Comparison of ENCODE assay signal across 1 cellular context in the genomic region with DNA sequence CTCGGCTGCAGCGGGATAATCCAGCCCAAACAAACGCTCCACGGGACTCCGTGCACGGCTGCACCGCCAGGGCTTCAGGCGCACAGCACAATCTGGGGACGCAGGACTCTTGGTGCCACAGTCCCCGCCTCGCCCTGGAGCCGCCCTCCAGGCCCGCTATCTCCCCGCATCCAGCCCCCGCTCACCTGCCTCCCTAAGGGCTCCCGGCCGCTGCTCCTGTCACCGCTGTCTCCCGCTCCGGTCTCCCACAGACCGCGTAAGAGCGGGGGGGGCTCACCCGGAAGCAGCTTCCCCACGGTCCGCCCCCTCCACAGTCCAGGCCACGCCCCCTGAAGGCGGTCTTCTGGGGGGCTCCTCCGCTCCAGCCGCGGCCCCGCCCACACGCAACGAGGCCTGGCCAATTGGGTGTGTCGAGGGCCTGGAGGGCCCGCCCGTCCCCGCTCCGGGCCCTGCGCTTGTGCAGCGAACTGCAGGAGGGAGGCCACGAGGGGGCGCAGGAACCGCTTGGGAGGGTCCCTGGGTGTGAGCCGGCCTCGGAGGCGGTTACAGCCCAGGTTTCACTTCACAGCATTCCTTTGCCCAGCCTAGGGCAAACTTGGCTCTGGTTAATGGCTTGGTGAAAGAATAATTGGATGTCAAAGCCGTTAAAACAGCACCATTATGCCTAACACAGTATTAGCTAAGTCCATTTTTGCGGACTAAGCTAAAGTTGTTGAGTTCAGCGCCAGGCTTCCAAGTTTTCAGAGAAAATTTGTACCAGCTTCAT.
TF ChIP-seq lines count a peak whose summit lies in the region.

A gene (minus strand): TSS at position 258 of the 766 bp plus-strand sequence. CDS start 7,725 bp downstream, outside the sequence.

TF ChIP-seq in K562, 482 proteins besides CTCF, POLR2A, EP300 and RAD21 (continued from another document and continues in another):
- TF ChIP-seq, protein P1, sequence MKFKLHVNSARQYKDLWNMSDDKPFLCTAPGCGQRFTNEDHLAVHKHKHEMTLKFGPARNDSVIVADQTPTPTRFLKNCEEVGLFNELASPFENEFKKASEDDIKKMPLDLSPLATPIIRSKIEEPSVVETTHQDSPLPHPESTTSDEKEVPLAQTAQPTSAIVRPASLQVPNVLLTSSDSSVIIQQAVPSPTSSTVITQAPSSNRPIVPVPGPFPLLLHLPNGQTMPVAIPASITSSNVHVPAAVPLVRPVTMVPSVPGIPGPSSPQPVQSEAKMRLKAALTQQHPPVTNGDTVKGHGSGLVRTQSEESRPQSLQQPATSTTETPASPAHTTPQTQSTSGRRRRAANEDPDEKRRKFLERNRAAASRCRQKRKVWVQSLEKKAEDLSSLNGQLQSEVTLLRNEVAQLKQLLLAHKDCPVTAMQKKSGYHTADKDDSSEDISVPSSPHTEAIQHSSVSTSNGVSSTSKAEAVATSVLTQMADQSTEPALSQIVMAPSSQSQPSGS (CRISPR knock-in tag; IDR thresholded peaks at IDR 0.05): no peak
- TF ChIP-seq ZEB2 (IDR thresholded peaks at IDR 0.05) (peak; percentile 60; the same call in 1 of the 2 replicates), ZNF79 (CRISPR knock-in tag; IDR thresholded peaks at IDR 0.05; ENCODE audit: low read depth) (no peak), RFX7 (CRISPR knock-in tag; IDR thresholded peaks at IDR 0.05) (no peak), FOS (IDR thresholded peaks at IDR 0.05; ENCODE audit: extremely low read depth, insufficient read length) (no peak), FOSL1 (tag; conservative IDR thresholded peaks at IDR 0.05) (no peak), SOX6 (IDR thresholded peaks at IDR 0.05) (peak; percentile 57; the same call in 1 of the 2 replicates), FOXM1 (IDR thresholded peaks at IDR 0.05; ENCODE audit: low read depth) (no peak), FOXM1 (CRISPR knock-in tag; IDR thresholded peaks at IDR 0.05; ENCODE audit: low read depth) (no peak), RBM22 (IDR thresholded peaks at IDR 0.05; ENCODE audit: low read depth, low read length, poor library complexity, severe bottlenecking) (peak; percentile 36), NR2C2 (CRISPR knock-in tag; IDR thresholded peaks at IDR 0.05) (0 out of 2 replicates have a peak, but pooled peaks have one; percentile 67), NR2C2 (tag; IDR thresholded peaks at IDR 0.05) (peak; percentile 84), CREM (IDR thresholded peaks at IDR 0.05; ENCODE audit: low read depth) (peak; percentile 88), SLC30A9 (CRISPR knock-in tag; IDR thresholded peaks at IDR 0.05) (no peak), ZFP36 (IDR thresholded peaks at IDR 0.05; ENCODE audit: low read depth, low read length, partially characterized antibody) (peak; percentile 61), GABPA (tag; conservative IDR thresholded peaks at IDR 0.05; ENCODE audit: low read depth) (peak; percentile 90), PHB (CRISPR knock-in tag; IDR thresholded peaks at IDR 0.05) (no peak), RBFOX2 (IDR thresholded peaks at IDR 0.05; ENCODE audit: low read depth, low read length) (peak; percentile 80), HMGN3 (IDR thresholded peaks at IDR 0.05; ENCODE audit: borderline replicate concordance, extremely low read depth, insufficient read length, low read depth, low read length) (peak; percentile 98), SAFB2 (IDR thresholded peaks at IDR 0.05; ENCODE audit: borderline replicate concordance, low read depth, low read length, severe bottlenecking) (peak; percentile 72), ZNF263 (CRISPR knock-in tag; IDR thresholded peaks at IDR 0.05; ENCODE audit: borderline replicate concordance) (peak; percentile 86), TCF3 (CRISPR knock-in tag; IDR thresholded peaks at IDR 0.05) (peak; percentile 46), NR4A1 (CRISPR knock-in tag; IDR thresholded peaks at IDR 0.05) (no peak), NR4A1 (tag; IDR thresholded peaks at IDR 0.05) (no peak), POLR2H (tag; IDR thresholded peaks at IDR 0.05; ENCODE audit: low read depth) (no peak), RCOR1 (IDR thresholded peaks at IDR 0.05; ENCODE audit: borderline replicate concordance in 1 of 2, low read depth in 2 of 2, low read length in 2 of 2) (peak in 1 of 2 experiments; percentile 58; a peak in 1 of 4 replicates), RBM25 (IDR thresholded peaks at IDR 0.05; ENCODE audit: low read depth, low read length, severe bottlenecking) (peak; percentile 63), TBP (optimal IDR thresholded peaks at IDR 0.05; ENCODE audit: low read depth, low read length) (peak; percentile 71), KHSRP (IDR thresholded peaks at IDR 0.05) (no peak)
- TF ChIP-seq, protein P2, sequence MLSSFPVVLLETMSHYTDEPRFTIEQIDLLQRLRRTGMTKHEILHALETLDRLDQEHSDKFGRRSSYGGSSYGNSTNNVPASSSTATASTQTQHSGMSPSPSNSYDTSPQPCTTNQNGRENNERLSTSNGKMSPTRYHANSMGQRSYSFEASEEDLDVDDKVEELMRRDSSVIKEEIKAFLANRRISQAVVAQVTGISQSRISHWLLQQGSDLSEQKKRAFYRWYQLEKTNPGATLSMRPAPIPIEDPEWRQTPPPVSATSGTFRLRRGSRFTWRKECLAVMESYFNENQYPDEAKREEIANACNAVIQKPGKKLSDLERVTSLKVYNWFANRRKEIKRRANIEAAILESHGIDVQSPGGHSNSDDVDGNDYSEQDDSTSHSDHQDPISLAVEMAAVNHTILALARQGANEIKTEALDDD (IDR thresholded peaks at IDR 0.05): no peak
- TF ChIP-seq, protein P3, sequence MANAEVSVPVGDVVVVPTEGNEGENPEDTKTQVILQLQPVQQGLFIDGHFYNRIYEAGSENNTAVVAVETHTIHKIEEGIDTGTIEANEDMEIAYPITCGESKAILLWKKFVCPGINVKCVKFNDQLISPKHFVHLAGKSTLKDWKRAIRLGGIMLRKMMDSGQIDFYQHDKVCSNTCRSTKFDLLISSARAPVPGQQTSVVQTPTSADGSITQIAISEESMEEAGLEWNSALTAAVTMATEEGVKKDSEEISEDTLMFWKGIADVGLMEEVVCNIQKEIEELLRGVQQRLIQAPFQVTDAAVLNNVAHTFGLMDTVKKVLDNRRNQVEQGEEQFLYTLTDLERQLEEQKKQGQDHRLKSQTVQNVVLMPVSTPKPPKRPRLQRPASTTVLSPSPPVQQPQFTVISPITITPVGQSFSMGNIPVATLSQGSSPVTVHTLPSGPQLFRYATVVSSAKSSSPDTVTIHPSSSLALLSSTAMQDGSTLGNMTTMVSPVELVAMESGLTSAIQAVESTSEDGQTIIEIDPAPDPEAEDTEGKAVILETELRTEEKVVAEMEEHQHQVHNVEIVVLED (CRISPR knock-in tag; IDR thresholded peaks at IDR 0.05): no peak
- TF ChIP-seq, protein P4, sequence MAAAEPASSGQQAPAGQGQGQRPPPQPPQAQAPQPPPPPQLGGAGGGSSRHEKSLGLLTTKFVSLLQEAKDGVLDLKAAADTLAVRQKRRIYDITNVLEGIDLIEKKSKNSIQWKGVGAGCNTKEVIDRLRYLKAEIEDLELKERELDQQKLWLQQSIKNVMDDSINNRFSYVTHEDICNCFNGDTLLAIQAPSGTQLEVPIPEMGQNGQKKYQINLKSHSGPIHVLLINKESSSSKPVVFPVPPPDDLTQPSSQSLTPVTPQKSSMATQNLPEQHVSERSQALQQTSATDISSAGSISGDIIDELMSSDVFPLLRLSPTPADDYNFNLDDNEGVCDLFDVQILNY (CRISPR knock-in tag; IDR thresholded peaks at IDR 0.05): 0 out of 2 replicates have a peak, but pooled peaks have one; percentile 28
- TF ChIP-seq, protein P5, sequence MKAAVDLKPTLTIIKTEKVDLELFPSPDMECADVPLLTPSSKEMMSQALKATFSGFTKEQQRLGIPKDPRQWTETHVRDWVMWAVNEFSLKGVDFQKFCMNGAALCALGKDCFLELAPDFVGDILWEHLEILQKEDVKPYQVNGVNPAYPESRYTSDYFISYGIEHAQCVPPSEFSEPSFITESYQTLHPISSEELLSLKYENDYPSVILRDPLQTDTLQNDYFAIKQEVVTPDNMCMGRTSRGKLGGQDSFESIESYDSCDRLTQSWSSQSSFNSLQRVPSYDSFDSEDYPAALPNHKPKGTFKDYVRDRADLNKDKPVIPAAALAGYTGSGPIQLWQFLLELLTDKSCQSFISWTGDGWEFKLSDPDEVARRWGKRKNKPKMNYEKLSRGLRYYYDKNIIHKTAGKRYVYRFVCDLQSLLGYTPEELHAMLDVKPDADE (conservative IDR thresholded peaks at IDR 0.05; ENCODE audit: control insufficient read depth, low read depth, low read length): peak; percentile 87
- TF ChIP-seq, protein P6, sequence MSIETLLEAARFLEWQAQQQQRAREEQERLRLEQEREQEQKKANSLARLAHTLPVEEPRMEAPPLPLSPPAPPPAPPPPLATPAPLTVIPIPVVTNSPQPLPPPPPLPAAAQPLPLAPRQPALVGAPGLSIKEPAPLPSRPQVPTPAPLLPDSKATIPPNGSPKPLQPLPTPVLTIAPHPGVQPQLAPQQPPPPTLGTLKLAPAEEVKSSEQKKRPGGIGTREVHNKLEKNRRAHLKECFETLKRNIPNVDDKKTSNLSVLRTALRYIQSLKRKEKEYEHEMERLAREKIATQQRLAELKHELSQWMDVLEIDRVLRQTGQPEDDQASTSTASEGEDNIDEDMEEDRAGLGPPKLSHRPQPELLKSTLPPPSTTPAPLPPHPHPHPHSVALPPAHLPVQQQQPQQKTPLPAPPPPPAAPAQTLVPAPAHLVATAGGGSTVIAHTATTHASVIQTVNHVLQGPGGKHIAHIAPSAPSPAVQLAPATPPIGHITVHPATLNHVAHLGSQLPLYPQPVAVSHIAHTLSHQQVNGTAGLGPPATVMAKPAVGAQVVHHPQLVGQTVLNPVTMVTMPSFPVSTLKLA (conservative IDR thresholded peaks at IDR 0.05): peak; percentile 73 to 85
- TF ChIP-seq, protein P7, sequence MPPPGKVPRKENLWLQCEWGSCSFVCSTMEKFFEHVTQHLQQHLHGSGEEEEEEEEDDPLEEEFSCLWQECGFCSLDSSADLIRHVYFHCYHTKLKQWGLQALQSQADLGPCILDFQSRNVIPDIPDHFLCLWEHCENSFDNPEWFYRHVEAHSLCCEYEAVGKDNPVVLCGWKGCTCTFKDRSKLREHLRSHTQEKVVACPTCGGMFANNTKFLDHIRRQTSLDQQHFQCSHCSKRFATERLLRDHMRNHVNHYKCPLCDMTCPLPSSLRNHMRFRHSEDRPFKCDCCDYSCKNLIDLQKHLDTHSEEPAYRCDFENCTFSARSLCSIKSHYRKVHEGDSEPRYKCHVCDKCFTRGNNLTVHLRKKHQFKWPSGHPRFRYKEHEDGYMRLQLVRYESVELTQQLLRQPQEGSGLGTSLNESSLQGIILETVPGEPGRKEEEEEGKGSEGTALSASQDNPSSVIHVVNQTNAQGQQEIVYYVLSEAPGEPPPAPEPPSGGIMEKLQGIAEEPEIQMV (tag; conservative IDR thresholded peaks at IDR 0.05; ENCODE audit: low read depth): peak; percentile 99
- TF ChIP-seq, protein P8, sequence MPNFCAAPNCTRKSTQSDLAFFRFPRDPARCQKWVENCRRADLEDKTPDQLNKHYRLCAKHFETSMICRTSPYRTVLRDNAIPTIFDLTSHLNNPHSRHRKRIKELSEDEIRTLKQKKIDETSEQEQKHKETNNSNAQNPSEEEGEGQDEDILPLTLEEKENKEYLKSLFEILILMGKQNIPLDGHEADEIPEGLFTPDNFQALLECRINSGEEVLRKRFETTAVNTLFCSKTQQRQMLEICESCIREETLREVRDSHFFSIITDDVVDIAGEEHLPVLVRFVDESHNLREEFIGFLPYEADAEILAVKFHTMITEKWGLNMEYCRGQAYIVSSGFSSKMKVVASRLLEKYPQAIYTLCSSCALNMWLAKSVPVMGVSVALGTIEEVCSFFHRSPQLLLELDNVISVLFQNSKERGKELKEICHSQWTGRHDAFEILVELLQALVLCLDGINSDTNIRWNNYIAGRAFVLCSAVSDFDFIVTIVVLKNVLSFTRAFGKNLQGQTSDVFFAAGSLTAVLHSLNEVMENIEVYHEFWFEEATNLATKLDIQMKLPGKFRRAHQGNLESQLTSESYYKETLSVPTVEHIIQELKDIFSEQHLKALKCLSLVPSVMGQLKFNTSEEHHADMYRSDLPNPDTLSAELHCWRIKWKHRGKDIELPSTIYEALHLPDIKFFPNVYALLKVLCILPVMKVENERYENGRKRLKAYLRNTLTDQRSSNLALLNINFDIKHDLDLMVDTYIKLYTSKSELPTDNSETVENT (CRISPR knock-in tag; IDR thresholded peaks at IDR 0.05): peak; percentile 63; the same call in 1 of the 2 replicates
- TF ChIP-seq, protein P9, sequence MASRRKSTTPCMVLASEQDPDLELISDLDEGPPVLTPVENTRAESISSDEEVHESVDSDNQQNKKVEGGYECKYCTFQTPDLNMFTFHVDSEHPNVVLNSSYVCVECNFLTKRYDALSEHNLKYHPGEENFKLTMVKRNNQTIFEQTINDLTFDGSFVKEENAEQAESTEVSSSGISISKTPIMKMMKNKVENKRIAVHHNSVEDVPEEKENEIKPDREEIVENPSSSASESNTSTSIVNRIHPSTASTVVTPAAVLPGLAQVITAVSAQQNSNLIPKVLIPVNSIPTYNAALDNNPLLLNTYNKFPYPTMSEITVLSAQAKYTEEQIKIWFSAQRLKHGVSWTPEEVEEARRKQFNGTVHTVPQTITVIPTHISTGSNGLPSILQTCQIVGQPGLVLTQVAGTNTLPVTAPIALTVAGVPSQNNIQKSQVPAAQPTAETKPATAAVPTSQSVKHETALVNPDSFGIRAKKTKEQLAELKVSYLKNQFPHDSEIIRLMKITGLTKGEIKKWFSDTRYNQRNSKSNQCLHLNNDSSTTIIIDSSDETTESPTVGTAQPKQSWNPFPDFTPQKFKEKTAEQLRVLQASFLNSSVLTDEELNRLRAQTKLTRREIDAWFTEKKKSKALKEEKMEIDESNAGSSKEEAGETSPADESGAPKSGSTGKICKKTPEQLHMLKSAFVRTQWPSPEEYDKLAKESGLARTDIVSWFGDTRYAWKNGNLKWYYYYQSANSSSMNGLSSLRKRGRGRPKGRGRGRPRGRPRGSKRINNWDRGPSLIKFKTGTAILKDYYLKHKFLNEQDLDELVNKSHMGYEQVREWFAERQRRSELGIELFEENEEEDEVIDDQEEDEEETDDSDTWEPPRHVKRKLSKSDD (conservative IDR thresholded peaks at IDR 0.05; ENCODE audit: low read length): 0 out of 2 replicates have a peak, but pooled peaks have one; percentile 57
- TF ChIP-seq, protein P10, sequence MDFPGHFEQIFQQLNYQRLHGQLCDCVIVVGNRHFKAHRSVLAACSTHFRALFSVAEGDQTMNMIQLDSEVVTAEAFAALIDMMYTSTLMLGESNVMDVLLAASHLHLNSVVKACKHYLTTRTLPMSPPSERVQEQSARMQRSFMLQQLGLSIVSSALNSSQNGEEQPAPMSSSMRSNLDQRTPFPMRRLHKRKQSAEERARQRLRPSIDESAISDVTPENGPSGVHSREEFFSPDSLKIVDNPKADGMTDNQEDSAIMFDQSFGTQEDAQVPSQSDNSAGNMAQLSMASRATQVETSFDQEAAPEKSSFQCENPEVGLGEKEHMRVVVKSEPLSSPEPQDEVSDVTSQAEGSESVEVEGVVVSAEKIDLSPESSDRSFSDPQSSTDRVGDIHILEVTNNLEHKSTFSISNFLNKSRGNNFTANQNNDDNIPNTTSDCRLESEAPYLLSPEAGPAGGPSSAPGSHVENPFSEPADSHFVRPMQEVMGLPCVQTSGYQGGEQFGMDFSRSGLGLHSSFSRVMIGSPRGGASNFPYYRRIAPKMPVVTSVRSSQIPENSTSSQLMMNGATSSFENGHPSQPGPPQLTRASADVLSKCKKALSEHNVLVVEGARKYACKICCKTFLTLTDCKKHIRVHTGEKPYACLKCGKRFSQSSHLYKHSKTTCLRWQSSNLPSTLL (IDR thresholded peaks at IDR 0.05): peak; percentile 98
